24 cellular contexts compared by ENCODE assay signal in the genomic region with DNA sequence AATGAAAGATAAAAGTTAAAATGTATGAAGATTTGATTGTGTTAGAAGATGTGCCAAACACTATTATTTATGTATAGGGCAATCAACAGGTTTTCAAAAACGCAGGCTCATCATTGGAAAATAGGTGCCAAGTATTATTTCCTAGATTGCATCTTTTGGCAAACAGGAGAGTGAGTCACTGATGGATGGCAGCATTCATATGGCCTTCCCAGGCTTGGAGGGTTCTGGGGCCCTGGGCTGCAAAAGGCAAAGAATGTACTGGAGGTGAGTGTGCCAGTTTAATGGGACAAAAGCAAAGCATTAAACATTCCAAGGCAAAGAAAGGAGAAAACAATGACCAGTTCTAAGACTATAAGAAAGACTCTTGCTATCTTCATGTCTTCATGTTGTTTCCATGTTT.
"Had no signal": no experiment of that assay in that cellular context is flagged by ENCODE, and none has a peak within 500 bp of the region (broad histone marks: within the 10 kb centered on the region; RNA-seq: fewer than 3 reads in every experiment).

No MANE protein-coding gene starts in this region.

- ATAC-seq: activated CD8-positive, alpha-beta T cell treated with anti-CD3 and anti-CD28 coated beads for 36 hours; activated naive CD8-positive, alpha-beta T cell treated with anti-CD3 and anti-CD28 coated beads, Interleukin-2, amount 50 U/mL, for 24 hours; activated T-cell treated with anti-CD3 and anti-CD28 coated beads, Interleukin-2, amount 50 U/mL, for 4 hours; activated T-helper 17 cell treated with anti-CD3 and anti-CD28 coated beads, Interleukin-2, amount 50 U/mL, for 72 hours; foreskin keratinocyte; heart left ventricle; left lobe of liver; lower lobe of right lung; natural killer cell treated with Interleukin-12 subunit alpha and Interleukin-12 subunit beta and Interleukin-15 and Interleukin-18, amount 100 ng/mL, for 72 hours; right lobe of liver had no signal

- H3K9me3 ChIP-seq: esophagus muscularis mucosa, heart left ventricle, lower lobe of right lung, right lobe of liver, tibial nerve had no signal

- H3K4me1 ChIP-seq: esophagus muscularis mucosa, foreskin keratinocyte, heart left ventricle, lower lobe of right lung, right lobe of liver, tibial nerve had no signal

- DNase-seq: activated B cell treated with CpG ODN at 0.5 μM for 24 hours; activated CD4-positive, alpha-beta T cell treated with anti-CD3 and anti-CD28 coated beads, Interleukin-2, amount 50 U/mL, for 1 hour; activated CD8-positive, alpha-beta T cell treated with anti-CD3 and anti-CD28 coated beads for 36 hours; activated gamma-delta T cell treated with Interleukin-2 at 50 U/mL for 16 hours; activated naive CD8-positive, alpha-beta T cell treated with anti-CD3 and anti-CD28 coated beads, Interleukin-2, amount 50 U/mL, for 24 hours; activated T-cell treated with anti-CD3 and anti-CD28 coated beads, Interleukin-2, amount 50 U/mL, for 4 hours; amygdala; dermis blood vessel endothelial cell; effector CD4-positive, alpha-beta T cell; foreskin keratinocyte; heart left ventricle; hypothalamus; immature natural killer cell; kidney; lower lobe of right lung; mesenchymal stem cell; right lobe of liver; stimulated activated CD4-positive, alpha-beta T cell treated with anti-CD3 and anti-CD28 coated beads, Interleukin-2, amount 100 ng/mL, for 48 hours; stimulated activated naive CD4-positive, alpha-beta T cell treated with Interleukin-2 at 50 U/mL for 16 hours had no signal

- H3K27me3 ChIP-seq: esophagus muscularis mucosa, foreskin keratinocyte, heart left ventricle, right lobe of liver, tibial nerve had no signal

- H3K4me3 ChIP-seq: esophagus muscularis mucosa, heart left ventricle, lower lobe of right lung, right lobe of liver, tibial nerve had no signal

- H3K27ac ChIP-seq: esophagus muscularis mucosa, foreskin keratinocyte, heart left ventricle, lower lobe of right lung, right lobe of liver, tibial nerve had no signal

- H3K36me3 ChIP-seq: esophagus muscularis mucosa, heart left ventricle, lower lobe of right lung, right lobe of liver, tibial nerve had no signal
